In the genomic region with DNA sequence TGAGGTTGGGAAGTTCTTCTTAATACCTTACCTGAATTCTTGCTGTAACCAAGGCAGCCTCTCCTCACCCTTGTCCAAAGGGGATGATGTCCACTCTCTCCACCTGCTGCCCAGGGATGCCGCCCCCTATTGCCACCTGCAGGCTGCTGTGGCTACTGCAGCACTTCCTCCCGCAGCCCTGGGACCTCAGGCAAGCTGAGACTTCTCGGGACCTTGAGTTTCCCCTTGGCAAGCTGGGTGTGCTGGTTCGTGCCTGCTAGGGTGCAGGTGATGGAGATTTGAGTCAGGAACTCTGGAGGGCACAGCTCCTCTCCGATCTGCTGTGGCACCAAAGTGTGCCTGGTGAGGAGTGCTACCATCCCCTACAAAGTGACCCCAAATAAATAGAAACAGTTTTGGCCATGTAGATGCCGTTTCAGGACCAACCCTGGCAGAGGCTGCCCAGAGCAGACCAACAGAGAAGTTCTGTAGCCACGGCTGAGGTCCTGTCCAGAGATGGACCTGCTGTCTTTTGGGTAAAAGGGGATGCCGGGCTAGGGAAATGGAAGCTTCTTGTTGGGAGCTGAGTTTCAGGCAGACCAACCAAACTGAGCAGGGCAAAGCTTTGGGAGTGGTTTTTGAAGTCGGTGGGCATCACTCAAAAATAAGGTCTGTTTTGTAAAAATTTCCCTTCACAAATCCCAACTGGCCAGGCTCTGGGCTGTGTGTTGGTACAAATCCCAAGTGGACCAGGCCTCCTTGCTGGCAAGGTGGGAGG, we compare ENCODE assay signal across 8 cellular contexts. TPM values are rescaled to one million over a fixed set of nuclear protein-coding genes. Genes with fewer than 3 reads are reported as not detected.
DNase-seq lines count a peak whose midpoint lies in the region; TF ChIP-seq lines count a peak whose summit lies in the region.

No MANE protein-coding gene starts in this region.

- intact Hi-C loops in ascending aorta (cut with DNase I): no loop called here

- H3K9ac ChIP-seq in GM23248: no peak overlapping the region

- in situ Hi-C loops in GM23248 (cut with MboI): no loop called here

- H3K4me1 ChIP-seq in GM23248 (ENCODE audit: insufficient read depth) (no peaks in the 10 kb centered on the region), ascending aorta (no peaks in the 10 kb centered on the region)

- no peak overlapping the region for H2AFZ ChIP-seq in GM23248

- DNase-seq in AML-193 (lab: John Stamatoyannopoulos, UW): peak; percentile 26 to 46
- DNase-seq in GM23248: peak; percentile 63
- DNase-seq in RPMI8226: peak; percentile 60
- DNase-seq in ascending aorta (ENCODE audit: low spot score in 2 of 2): peak in 1 of 2 donors; percentile 66
- DNase-seq in iPS-NIHi11 (ENCODE audit: low spot score): peak; percentile 92
- peak; percentile 48 to 50 for DNase-seq in stimulated activated CD4-positive, alpha-beta T cell treated with anti-CD3 and anti-CD28 coated beads, Interleukin-4, amount 100 ng/mL, for 48 hours (ENCODE audit: low read depth in 2 of 2)
- no peak for DNase-seq in NCI-H446 treated with DMSO at 0.1 percent for 48 hours (lab: John Stamatoyannopoulos, UW)
- no peak for DNase-seq in NK-92 (lab: John Stamatoyannopoulos, UW; ENCODE audit: unreplicated experiment)

- H3K4me2 ChIP-seq in GM23248 (ENCODE audit: unreplicated experiment): no peak overlapping the region

- no peaks in the 10 kb centered on the region for H4K20me1 ChIP-seq in GM23248 (ENCODE audit: insufficient read depth)

- no peaks in the 10 kb centered on the region for H3K27me3 ChIP-seq in GM23248 (replicated peaks; ENCODE audit: insufficient read depth)
- no peaks in the 10 kb centered on the region for H3K27me3 ChIP-seq in ascending aorta

- H3K36me3 ChIP-seq in GM23248 (ENCODE audit: low read depth) (no peaks in the 10 kb centered on the region), ascending aorta (peaks cover 0 to 3% of the 10 kb centered on the region in 2 donors)

- no peaks in the 10 kb centered on the region for H3K79me2 ChIP-seq in GM23248 (ENCODE audit: insufficient read depth)

- H3K4me3 ChIP-seq in GM23248 (no peak overlapping the region), ascending aorta (no peak overlapping the region)

- 38 to 41% methylated on average over 9 of the region's 9 CpGs for WGBS in GM23248 (ENCODE audit: low coverage in 1 of 2, low lambda C conversion rate in 2 of 2, missing lambda C conversion rate in 2 of 2), 2 experiments

- peak; percentile 46 to 63 (median 53) for TF ChIP-seq CTCF in ascending aorta (IDR thresholded peaks at IDR 0.05)

- H3K9me2 ChIP-seq in GM23248 (ENCODE audit: insufficient read depth): no peaks in the 10 kb centered on the region

- no peaks in the 10 kb centered on the region for H3F3A ChIP-seq in GM23248 (ENCODE audit: insufficient read depth)

- H3K9me3 ChIP-seq in GM23248 (ENCODE audit: low read depth) (no peaks in the 10 kb centered on the region), ascending aorta (no peaks in the 10 kb centered on the region)

- H3K27ac ChIP-seq in GM23248: no peak overlapping the region
- H3K27ac ChIP-seq in ascending aorta: no peak overlapping the region

RNA-seq across cellular contexts. Expression of a gene that starts 31.7 kb away (rescaled TPM):
- 0.43 and 2.7 TPM in 2 replicates for total RNA-seq in GM23248 (2014; rRNA removed; shearing (Covaris generic))
- 1.3 and 1.4 TPM in 2 replicates for polyA plus RNA-seq in GM23248 (2016; fragmentation: Nextera tagmentation; extraction: Ambion mirVana)
- total RNA-seq in ascending aorta: 0.21 TPM

Comparison
In these comparisons a context has a peak if more than half of its experiments do, and no peak if none do; other contexts are left out.
1. DNase-seq: peak in AML-193 (2 of 2), GM23248 (single experiment), RPMI8226 (single experiment), iPS-NIHi11 (single experiment) and stimulated activated CD4-positive, alpha-beta T cell treated with anti-CD3 and anti-CD28 coated beads, Interleukin-4, amount 100 ng/mL, for 48 hours (2 of 2); none in NCI-H446 treated with DMSO at 0.1 percent for 48 hours (single experiment) and NK-92 (single experiment).